In the genomic region with DNA sequence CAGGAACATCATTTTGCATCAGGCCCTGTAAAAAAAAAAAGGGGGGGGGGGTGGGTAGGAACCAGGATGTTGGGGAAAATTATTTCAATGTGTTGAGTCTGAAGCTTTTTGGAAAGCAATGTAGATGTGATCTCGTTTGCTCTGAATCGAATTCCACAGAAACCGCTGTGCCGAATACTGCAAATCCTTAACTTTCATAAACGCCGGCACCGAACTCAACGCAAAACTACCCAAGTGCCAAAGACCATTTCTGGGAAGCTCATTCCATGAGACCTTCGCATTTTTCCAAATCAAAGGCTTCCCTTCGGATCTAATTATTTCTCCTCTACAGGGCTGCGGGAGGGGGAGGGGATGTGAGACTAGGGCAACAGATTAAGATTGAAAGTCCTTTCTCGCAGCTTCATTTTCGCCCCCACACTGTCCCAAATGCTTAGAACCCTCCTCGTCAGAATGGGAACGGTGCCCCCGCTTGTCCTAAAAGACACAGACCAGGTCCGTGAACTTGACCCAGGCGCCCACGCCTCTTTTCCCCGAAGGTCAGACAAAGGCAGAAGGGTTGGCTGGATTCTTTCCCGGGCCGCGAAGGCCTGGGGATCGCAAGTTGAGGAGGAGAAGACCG, we compare ENCODE assay signal across 13 cellular contexts. TPM values are rescaled to one million over a fixed set of nuclear protein-coding genes. Genes with fewer than 3 reads are reported as not detected.
DNase-seq lines count a peak whose midpoint lies in the region; ATAC-seq and TF ChIP-seq lines count a peak whose summit lies in the region.
"Had no signal": no experiment of that assay in that cellular context is flagged by ENCODE, and none has a peak within 500 bp of the region (broad histone marks: within the 10 kb centered on the region; RNA-seq: fewer than 3 reads in every experiment).

No MANE protein-coding gene starts in this region.

- POLR2A ChIA-PET in activated B cell treated with CpG ODN at 0.5 μM for 24 hours (lab: Charles Lee): interaction anchor here (0.6 kb wide), 1 partner anchor 139 kb away, joined by 10 read pairs; no protein-coding TSS in a partner anchor

- no peak for TF ChIP-seq CTCF in activated B cell treated with CpG ODN at 0.5 μM for 24 hours (IDR thresholded peaks at IDR 0.05)
- no peak for TF ChIP-seq CTCF in type B pancreatic cell (conservative IDR thresholded peaks at IDR 0.05)
- TF ChIP-seq CTCF in natural killer cell (IDR thresholded peaks at IDR 0.05): no peak

- H3K4me1 Mint-ChIP-seq in activated B cell treated with CpG ODN at 0.5 μM for 24 hours (peaks cover 14% of the 10 kb centered on the region), memory B cell (no peaks in the 10 kb centered on the region), type B pancreatic cell (ENCODE audit: unreplicated experiment) (peaks cover 9% of the 10 kb centered on the region), natural killer cell (peaks cover 0 to 31% of the 10 kb centered on the region in 2 donors)

- H3K27me3 Mint-ChIP-seq in activated B cell treated with CpG ODN at 0.5 μM for 24 hours (peaks cover 70% of the 10 kb centered on the region), memory B cell (peaks cover 25% of the 10 kb centered on the region), type B pancreatic cell (peaks cover 100% of the 10 kb centered on the region), natural killer cell (ENCODE audit: low read depth in 2 of 2) (peaks cover 56 to 63% of the 10 kb centered on the region in 2 donors)

- DNase-seq in activated naive CD4-positive, alpha-beta T cell treated with anti-CD3 and anti-CD28 coated beads, Interleukin-2, amount 50 U/mL, for 16 hours: peak; percentile 13
- no peak for DNase-seq in activated naive CD4-positive, alpha-beta T cell treated with anti-CD3 and anti-CD28 coated beads, Interleukin-2, amount 50 U/mL, for 72 hours (ENCODE audit: low spot score in 2 of 2)
- DNase-seq in activated B cell treated with CpG ODN at 0.5 μM for 24 hours (peak; percentile 16), memory B cell (ENCODE audit: low spot score in 2 of 2) (no peak), type B pancreatic cell (ENCODE audit: extremely low spot score, unreplicated experiment) (no peak), natural killer cell (no peak), DMS 273 (lab: John Stamatoyannopoulos, UW; ENCODE audit: unreplicated experiment) (no peak)
- DNase-seq: activated CD4-positive, CD25-positive, alpha-beta regulatory T cell treated with anti-CD3 and anti-CD28 coated beads, Interleukin-2, amount 50 U/mL, for 72 hours; Right ventricle myocardium superior; stimulated activated CD4-positive, alpha-beta T cell treated with anti-CD3 and anti-CD28 coated beads, Interleukin-12 subunit alpha, Interleukin-12 subunit beta, amount 100 ng/mL, for 4 hours had no signal

- H3K4me3 Mint-ChIP-seq in activated B cell treated with CpG ODN at 0.5 μM for 24 hours (peak overlapping the region; percentile 38), memory B cell (no peak overlapping the region), type B pancreatic cell (peak overlapping the region; percentile 64), natural killer cell (no peak overlapping the region)

- no peaks in the 10 kb centered on the region for H3K9me3 Mint-ChIP-seq in activated naive CD4-positive, alpha-beta T cell treated with anti-CD3 and anti-CD28 coated beads, Interleukin-2, amount 50 U/mL, for 72 hours
- H3K9me3 Mint-ChIP-seq in activated B cell treated with CpG ODN at 0.5 μM for 24 hours (peaks cover 5% of the 10 kb centered on the region), memory B cell (peaks cover 2% of the 10 kb centered on the region), type B pancreatic cell (no peaks in the 10 kb centered on the region), natural killer cell (no peaks in the 10 kb centered on the region)

- CTCF ChIA-PET in activated B cell treated with CpG ODN at 0.5 μM for 24 hours (lab: Charles Lee): no interaction called here

- intact Hi-C loops in activated B cell treated with CpG ODN at 0.5 μM for 24 hours (cut with micrococcal nuclease) (loop anchor here (2.0 to 5.0 kb wide), 2 partner anchors 105 to 279 kb away; partner anchors contain the start of gene IGF2BP1), natural killer cell (cut with micrococcal nuclease) (no loop called here)

- ATAC-seq in activated naive CD4-positive, alpha-beta T cell treated with anti-CD3 and anti-CD28 coated beads, Interleukin-2, amount 50 U/mL, for 72 hours: no peak
- no peak for ATAC-seq in activated B cell treated with CpG ODN at 0.5 μM for 24 hours (ENCODE audit: low read depth)
- ATAC-seq in memory B cell (ENCODE audit: low read depth): no peak
- ATAC-seq in GM21423 (IDR thresholded peaks at IDR 0.05; ENCODE audit: unreplicated experiment): no peak
- no peak for ATAC-seq in natural killer cell
- ATAC-seq: HCT116 had no signal

- peak overlapping the region in 1 of 2 donors; percentile 65 for H3K27ac Mint-ChIP-seq in activated naive CD4-positive, alpha-beta T cell treated with anti-CD3 and anti-CD28 coated beads, Interleukin-2, amount 50 U/mL, for 72 hours
- no peak overlapping the region for H3K27ac Mint-ChIP-seq in activated B cell treated with CpG ODN at 0.5 μM for 24 hours
- H3K27ac Mint-ChIP-seq in memory B cell: peak overlapping the region; percentile 41
- H3K27ac Mint-ChIP-seq in type B pancreatic cell: no peak overlapping the region
- H3K27ac Mint-ChIP-seq in natural killer cell: no peak overlapping the region

- peaks cover 0 to 15% of the 10 kb centered on the region in 2 donors for H3K36me3 Mint-ChIP-seq in activated naive CD4-positive, alpha-beta T cell treated with anti-CD3 and anti-CD28 coated beads, Interleukin-2, amount 50 U/mL, for 72 hours
- peaks cover 1% of the 10 kb centered on the region for H3K36me3 Mint-ChIP-seq in activated B cell treated with CpG ODN at 0.5 μM for 24 hours (ENCODE audit: low read depth)
- peaks cover 1% of the 10 kb centered on the region for H3K36me3 Mint-ChIP-seq in memory B cell
- H3K36me3 Mint-ChIP-seq in type B pancreatic cell: no peaks in the 10 kb centered on the region
- no peaks in the 10 kb centered on the region for H3K36me3 Mint-ChIP-seq in natural killer cell

RNA-seq across cellular contexts. Expression of gene PRAC1, which starts 4.0 kb away (rescaled TPM):
- not detected for total RNA-seq in activated naive CD4-positive, alpha-beta T cell treated with anti-CD3 and anti-CD28 coated beads, Interleukin-2, amount 50 U/mL, for 72 hours
- total RNA-seq in activated B cell treated with CpG ODN at 0.5 μM for 24 hours (not detected in 2 replicates), type B pancreatic cell (ENCODE audit: low replicate concordance) (0.88 TPM in 1 of 2 replicates, not detected in the other), natural killer cell (not detected)
- total RNA-seq: chondrocyte, Right ventricle myocardium superior had no signal

RNA-seq across cellular contexts. Expression of gene PRAC2, which starts 4.7 kb away (rescaled TPM):
- total RNA-seq in activated naive CD4-positive, alpha-beta T cell treated with anti-CD3 and anti-CD28 coated beads, Interleukin-2, amount 50 U/mL, for 72 hours: not detected
- not detected in 2 replicates for total RNA-seq in activated B cell treated with CpG ODN at 0.5 μM for 24 hours
- not detected in 2 replicates for total RNA-seq in type B pancreatic cell (ENCODE audit: low replicate concordance)
- not detected for total RNA-seq in natural killer cell
- total RNA-seq: chondrocyte, Right ventricle myocardium superior had no signal

RNA-seq across cellular contexts. Expression of gene HOXB13, which starts 10.3 kb away (rescaled TPM):
- total RNA-seq in activated naive CD4-positive, alpha-beta T cell treated with anti-CD3 and anti-CD28 coated beads, Interleukin-2, amount 50 U/mL, for 72 hours: not detected
- total RNA-seq in activated B cell treated with CpG ODN at 0.5 μM for 24 hours (not detected in 2 replicates), type B pancreatic cell (ENCODE audit: low replicate concordance) (0.59 TPM in 1 of 2 replicates, not detected in the other), natural killer cell (not detected)
- total RNA-seq: chondrocyte, Right ventricle myocardium superior had no signal

Comparison
In these comparisons a context has a peak if more than half of its experiments do, and no peak if none do; other contexts are left out.
1. DNase-seq: peak in activated naive CD4-positive, alpha-beta T cell treated with anti-CD3 and anti-CD28 coated beads, Interleukin-2, amount 50 U/mL, for 16 hours (single experiment) and activated B cell treated with CpG ODN at 0.5 μM for 24 hours (single experiment); none in activated naive CD4-positive, alpha-beta T cell treated with anti-CD3 and anti-CD28 coated beads, Interleukin-2, amount 50 U/mL, for 72 hours (0 of 2), memory B cell (0 of 2), type B pancreatic cell (single experiment), natural killer cell (single experiment) and DMS 273 (single experiment).
2. H3K4me3 Mint-ChIP-seq: peak in activated B cell treated with CpG ODN at 0.5 μM for 24 hours (single experiment) and type B pancreatic cell (single experiment); none in memory B cell (single experiment) and natural killer cell (single experiment).